ENCODE assay signal across 26 cellular contexts in genomic region chr16:1049976-1050247, GRCh38. TPM values are rescaled to one million over a fixed set of nuclear protein-coding genes. Genes with fewer than 3 reads are reported as not detected.
DNase-seq lines count a peak whose midpoint lies in the region; TF ChIP-seq lines count a peak whose summit lies in the region.
"Had no signal": no experiment of that assay in that cellular context is flagged by ENCODE, and none has a peak within 500 bp of the region (broad histone marks: within the 10 kb centered on the region; RNA-seq: fewer than 3 reads in every experiment).

No MANE protein-coding gene starts in this region.

- intact Hi-C loops in CD14-positive monocyte (cut with micrococcal nuclease), result no loop called here

- H3K9me3 Mint-ChIP-seq in endodermal cell (no peaks in the 10 kb centered on the region), CD14-positive monocyte (peaks cover 0 to 2% (median 0%) of the 10 kb centered on the region in 7 donors)
- H3K9me3 Mint-ChIP-seq: CD4-positive, alpha-beta T cell; CD8-positive, alpha-beta T cell had no signal

- H3K27ac Mint-ChIP-seq in endodermal cell (no peak overlapping the region), CD14-positive monocyte (peak overlapping the region in 1 of 7 donors; percentile 42)
- H3K27ac Mint-ChIP-seq: CD4-positive, alpha-beta T cell; CD8-positive, alpha-beta T cell had no signal

- peak overlapping the region; percentile 82 for H3K4me2 ChIP-seq in BLaER1
- H3K4me2 ChIP-seq in BLaER1 treated with 17β-estradiol and CSF1 and Interleukin-3, amounts not matched to agents 10 nM and 100 nM, result peak overlapping the region in 8 of 11 experiments; percentile 40 to 80 (median 61); a peak in 13 of 22 replicates

- no peaks in the 10 kb centered on the region for H3K36me3 Mint-ChIP-seq in endodermal cell (ENCODE audit: low read depth)
- H3K36me3 Mint-ChIP-seq in CD14-positive monocyte, result no peaks in the 10 kb centered on the region
- H3K36me3 Mint-ChIP-seq: CD8-positive, alpha-beta T cell had no signal

- WGBS in endodermal cell (ENCODE audit: insufficient coverage in 1 of 2, insufficient read length in 1 of 2), 2 experiments, result 89 to 90% methylated on average over 11 of the region's 11 CpGs

- H3K27me3 Mint-ChIP-seq in endodermal cell (ENCODE audit: insufficient read depth) (no peaks in the 10 kb centered on the region), CD14-positive monocyte (ENCODE audit: low read depth in 3 of 3) (peaks cover 3 to 10% (median 4%) of the 10 kb centered on the region in 3 donors)
- H3K27me3 Mint-ChIP-seq: CD4-positive, alpha-beta T cell had no signal

- H3K9me3 ChIP-seq in BLaER1 (no peaks in the 10 kb centered on the region), endodermal cell (ENCODE audit: control insufficient read depth, low read length) (no peaks in the 10 kb centered on the region)
- no peaks in the 10 kb centered on the region for H3K9me3 ChIP-seq in BLaER1 treated with 17β-estradiol and CSF1 and Interleukin-3, amounts not matched to agents 10 nM and 100 nM (replicated peaks in 1 of 11)
- H3K9me3 ChIP-seq: BE2C, Caco-2 had no signal

- H3K4me3 Mint-ChIP-seq in endodermal cell (no peak overlapping the region), CD14-positive monocyte (no peak overlapping the region)
- H3K4me3 Mint-ChIP-seq: CD4-positive, alpha-beta T cell; CD8-positive, alpha-beta T cell had no signal

- H3K36me3 ChIP-seq in BLaER1, result no peaks in the 10 kb centered on the region
- H3K36me3 ChIP-seq in BLaER1 treated with 17β-estradiol and CSF1 and Interleukin-3, amounts not matched to agents 10 nM and 100 nM, result no peaks in the 10 kb centered on the region
- no peaks in the 10 kb centered on the region for H3K36me3 ChIP-seq in endodermal cell (ENCODE audit: control insufficient read depth, insufficient read depth, low read length)
- H3K36me3 ChIP-seq: BE2C had no signal

- H3K9ac ChIP-seq in BLaER1 (no peak overlapping the region), endodermal cell (ENCODE audit: extremely low read depth, low read length, poor library complexity, severe bottlenecking) (no peak overlapping the region)
- H3K9ac ChIP-seq in BLaER1 treated with 17β-estradiol and CSF1 and Interleukin-3, amounts not matched to agents 10 nM and 100 nM, result peak overlapping the region in 2 of 11 experiments; percentile 23 to 41; a peak in 1 of 22 replicates

- peaks cover 20% of the 10 kb centered on the region; the same call in 1 of the 2 replicates for H4K20me1 ChIP-seq in BLaER1
- H4K20me1 ChIP-seq in BLaER1 treated with 17β-estradiol and CSF1 and Interleukin-3, amounts not matched to agents 10 nM and 100 nM, result peaks cover 0 to 63% (median 14%) of the 10 kb centered on the region in 11 experiments; a peak in 14 of 22 replicates

- no peak for TF ChIP-seq CTCF in endodermal cell (conservative IDR thresholded peaks at IDR 0.05)
- no peak for TF ChIP-seq CTCF in CD14-positive monocyte (IDR thresholded peaks at IDR 0.05)

- DNase-seq in endodermal cell, result peak; percentile 54
- DNase-seq in substantia nigra (lab: John Stamatoyannopoulos, UW), result no peak
- DNase-seq in activated naive CD4-positive, alpha-beta T cell treated with anti-CD3 and anti-CD28 coated beads, Interleukin-2, amount 50 U/mL, for 16 hours, result no peak
- no peak for DNase-seq in CD14-positive monocyte (ENCODE audit: low spot score)
- DNase-seq in KBM-7, result no peak
- DNase-seq: 8988T; ACHN; BE2C; C1 segment of cervical spinal cord; Caco-2; Calu3; CD4-positive, alpha-beta T cell; CD8-positive, alpha-beta T cell; DMS153; DMS53; DMS79; DND-41; EL; GDM1 had no signal

- H3K4me1 ChIP-seq in BLaER1 (peaks cover 75% of the 10 kb centered on the region), endodermal cell (ENCODE audit: control insufficient read depth, insufficient read depth, low read length) (no peaks in the 10 kb centered on the region)
- peaks cover 4 to 72% (median 63%) of the 10 kb centered on the region in 10 experiments; a peak in 17 of 20 replicates for H3K4me1 ChIP-seq in BLaER1 treated with 17β-estradiol and CSF1 and Interleukin-3, amounts not matched to agents 10 nM and 100 nM

- H3K27ac ChIP-seq in BLaER1 (no peak overlapping the region), endodermal cell (ENCODE audit: low read depth, low read length) (no peak overlapping the region), substantia nigra (ENCODE audit: low read depth, low read length, poor library complexity, severe bottlenecking) (peak overlapping the region; percentile 92)
- H3K27ac ChIP-seq in BLaER1 treated with 17β-estradiol and CSF1 and Interleukin-3, amounts not matched to agents 10 nM and 100 nM, result no peak overlapping the region

- no peak overlapping the region for H3K4me3 ChIP-seq in BLaER1
- H3K4me3 ChIP-seq in BLaER1 treated with 17β-estradiol and CSF1 and Interleukin-3, amounts not matched to agents 10 nM and 100 nM, result no peak overlapping the region
- H3K4me3 ChIP-seq in endodermal cell (ENCODE audit: low read length), result no peak overlapping the region
- H3K4me3 ChIP-seq: GM12878 had no signal

- H3K27me3 ChIP-seq in BLaER1 (peaks cover 15% of the 10 kb centered on the region; the same call in 1 of the 2 replicates), endodermal cell (ENCODE audit: control insufficient read depth, insufficient read depth, low read length, poor library complexity, severe bottlenecking) (no peaks in the 10 kb centered on the region)
- peaks cover 7 to 40% (median 22%) of the 10 kb centered on the region in 11 experiments; a peak in 16 of 22 replicates for H3K27me3 ChIP-seq in BLaER1 treated with 17β-estradiol and CSF1 and Interleukin-3, amounts not matched to agents 10 nM and 100 nM
- H3K27me3 ChIP-seq: BE2C had no signal

- no peaks in the 10 kb centered on the region for H3K4me1 Mint-ChIP-seq in endodermal cell
- H3K4me1 Mint-ChIP-seq in CD14-positive monocyte, result no peaks in the 10 kb centered on the region

- in situ Hi-C loops in KBM-7 (cut with MboI; ENCODE audit: low pct_unique_long_range_greater_than_20kb, low sequenced_read_pairs), result no loop called here

RNA-seq across cellular contexts. Expression of gene SSTR5, which starts 22.6 kb away (rescaled TPM):
- total RNA-seq in endodermal cell, result 1 to 10 TPM in 1 of 2 donors, under 1 TPM in 1; 0.64 to 1.3 TPM
- 0.18 TPM for polyA plus RNA-seq in endodermal cell (2013, experiment 1 of 2)
- polyA plus RNA-seq in endodermal cell (2013, experiment 2 of 2), result not detected
- not detected for polyA plus RNA-seq in CD14-positive monocyte
- total RNA-seq: A673; Calu3; CD4-positive, alpha-beta T cell; CD8-positive, alpha-beta T cell; Daoy; G401; GM12878 had no signal
- polyA plus RNA-seq: AG04450, GM12878 had no signal

RNA-seq across cellular contexts. Expression of gene C1QTNF8, which starts 46.1 kb away (rescaled TPM):
- total RNA-seq in endodermal cell, result under 1 TPM; 0.15 to 0.20 TPM
- polyA plus RNA-seq in endodermal cell (2013, experiment 1 of 2), result not detected
- polyA plus RNA-seq in endodermal cell (2013, experiment 2 of 2), result not detected
- polyA plus RNA-seq in CD14-positive monocyte, result not detected
- total RNA-seq: A673; Caco-2; Calu3; CD4-positive, alpha-beta T cell; CD8-positive, alpha-beta T cell; Daoy; GM12878 had no signal
- polyA plus RNA-seq: AG04450, GM12878 had no signal
